In genomic region chr7:101626758-101627157, GRCh38 we compare ENCODE assay signal across 2 cellular contexts.
TF ChIP-seq lines count a peak whose summit lies in the region.

No MANE protein-coding gene starts in this region.

TF ChIP-seq in HEK293, 187 proteins besides CTCF, POLR2A, EP300 and RAD21:
- peak; percentile 32 for TF ChIP-seq ZNF513 (tag by site-specific recombination; IDR thresholded peaks at IDR 0.05)
- TF ChIP-seq ZNF138 (tag by site-specific recombination; IDR thresholded peaks at IDR 0.05; ENCODE audit: borderline replicate concordance) = no peak
- TF ChIP-seq ZNF398 (tag by site-specific recombination; IDR thresholded peaks at IDR 0.05) = no peak
- no peak for TF ChIP-seq ZNF18 (tag by site-specific recombination; IDR thresholded peaks at IDR 0.05)
- TF ChIP-seq IKZF3 (tag by site-specific recombination; IDR thresholded peaks at IDR 0.05) = no peak

TF ChIP-seq in K562, 482 proteins besides CTCF, POLR2A, EP300 and RAD21:
- TF ChIP-seq GATAD2A (IDR thresholded peaks at IDR 0.05) = no peak
- TF ChIP-seq ZNF280A (IDR thresholded peaks at IDR 0.05; ENCODE audit: low read depth, partially characterized antibody) = no peak
- no peak for TF ChIP-seq GABPA (tag; conservative IDR thresholded peaks at IDR 0.05; ENCODE audit: low read depth)
- no peak for TF ChIP-seq NFE2 (IDR thresholded peaks at IDR 0.05; ENCODE audit: low read depth)
- peak; percentile 80 for TF ChIP-seq ESRRA (IDR thresholded peaks at IDR 0.05; ENCODE audit: borderline replicate concordance, low read depth)
- TF ChIP-seq ZNF395 (CRISPR knock-in tag; IDR thresholded peaks at IDR 0.05) = no peak
TF ChIP-seq in K562: peak in this region for 1.
